Comparison of ENCODE assay signal across 11 cellular contexts in the genomic region with DNA sequence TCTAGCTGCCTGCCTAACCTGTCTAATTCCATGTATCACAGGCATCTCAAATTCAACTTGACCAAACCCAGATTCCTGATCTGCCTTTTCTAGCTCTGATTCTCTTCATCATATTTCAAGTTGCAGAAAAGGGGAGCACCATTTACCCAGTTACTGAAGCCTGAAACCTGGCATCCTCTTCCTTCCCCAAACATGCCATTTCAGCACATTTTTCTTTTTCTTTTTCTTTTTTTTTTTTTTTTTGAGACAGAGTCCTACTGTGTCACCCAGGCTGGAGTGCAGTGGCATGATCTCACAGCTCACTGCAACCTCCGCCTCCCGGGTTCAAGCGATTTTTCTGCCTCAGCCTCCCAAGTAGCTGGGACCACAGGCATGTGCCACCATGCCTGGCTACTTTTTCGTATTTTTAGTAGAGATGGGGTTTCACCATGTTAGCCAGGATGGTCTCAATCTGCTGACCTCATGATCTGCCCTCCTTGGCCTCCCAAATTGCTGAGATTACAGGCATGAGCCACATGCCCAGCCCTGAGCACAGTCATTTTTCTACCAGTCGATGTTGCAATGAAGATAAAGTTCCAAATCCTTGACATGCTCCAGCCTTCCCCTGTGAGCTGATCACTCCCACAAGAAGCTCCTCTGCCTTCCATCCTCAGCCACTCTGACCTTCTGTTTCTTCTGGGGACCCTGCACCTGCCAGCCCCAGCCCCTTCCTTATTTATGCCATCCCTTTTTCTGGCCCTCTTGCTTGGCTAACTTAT. TPM values are rescaled to one million over a fixed set of nuclear protein-coding genes. Genes with fewer than 3 reads are reported as not detected.
DNase-seq lines count a peak whose midpoint lies in the region; ATAC-seq and TF ChIP-seq lines count a peak whose summit lies in the region.
"Had no signal": no experiment of that assay in that cellular context is flagged by ENCODE, and none has a peak within 500 bp of the region (broad histone marks: within the 10 kb centered on the region; RNA-seq: fewer than 3 reads in every experiment).

No MANE protein-coding gene starts in this region.

- H2BK15ac ChIP-seq in mesenchymal stem cell (ENCODE audit: low read depth, poor library complexity, severe bottlenecking) = no peak overlapping the region

- no peaks in the 10 kb centered on the region for H3K4me1 ChIP-seq in mesenchymal stem cell (ENCODE audit: control insufficient read depth, insufficient read depth, low read depth, low read length)
- H3K4me1 ChIP-seq: stomach had no signal

- no peak overlapping the region for H3K4ac ChIP-seq in mesenchymal stem cell (ENCODE audit: low read depth in 1 of 2, low read length in 2 of 2)

- H4K91ac ChIP-seq in mesenchymal stem cell (ENCODE audit: low read length) = no peak overlapping the region

- no peak overlapping the region for H3K18ac ChIP-seq in mesenchymal stem cell (ENCODE audit: low read depth in 1 of 2, low read length in 2 of 2)

- no peak for DNase-seq in GM06990 (ENCODE audit: extremely low read depth, insufficient read length)
- DNase-seq in mesenchymal stem cell = no peak
- DNase-seq in NCI-H1930 (lab: John Stamatoyannopoulos, UW) = no peak
- DNase-seq in NCI-H748 (lab: John Stamatoyannopoulos, UW; ENCODE audit: unreplicated experiment) = no peak
- no peak for DNase-seq in NCI-H748 treated with DMSO at 0.1 percent for 48 hours (lab: John Stamatoyannopoulos, UW)
- no peak for DNase-seq in putamen (ENCODE audit: low spot score)
- DNase-seq: stomach had no signal

- no peak overlapping the region for H2BK120ac ChIP-seq in mesenchymal stem cell (ENCODE audit: low read depth, low read length)

- no peak overlapping the region for H2AK5ac ChIP-seq in mesenchymal stem cell (ENCODE audit: low read length, severe bottlenecking)

- no peak overlapping the region for H3K23ac ChIP-seq in mesenchymal stem cell (ENCODE audit: low read length in 2 of 2)

- H3K4me3 ChIP-seq in GM06990 (replicated peaks; ENCODE audit: low read depth, low read length) = peak overlapping the region; percentile 43
- H3K4me3 ChIP-seq in mesenchymal stem cell (ENCODE audit: insufficient read depth in 1 of 2, low read depth in 1 of 2, low read length in 2 of 2) = peak overlapping the region in 1 of 2 experiments; percentile 2
- H3K4me3 ChIP-seq: skin epidermis, stomach had no signal

- H3K27me3 ChIP-seq in GM06990 (replicated peaks; ENCODE audit: control insufficient read depth, insufficient read depth, low read length) = no peaks in the 10 kb centered on the region
- H3K27me3 ChIP-seq in mesenchymal stem cell (ENCODE audit: control insufficient read depth in 1 of 2, insufficient read depth in 1 of 2, low read length in 2 of 2) = no peaks in the 10 kb centered on the region
- H3K27me3 ChIP-seq: stomach had no signal

- peaks cover 2% of the 10 kb centered on the region for H3K36me3 ChIP-seq in GM06990 (ENCODE audit: control insufficient read depth, insufficient read depth, low read length)
- H3K36me3 ChIP-seq in mesenchymal stem cell (ENCODE audit: control insufficient read depth in 1 of 2, insufficient read depth in 2 of 2, low read depth in 1 of 2, low read length in 2 of 2) = peaks cover 4 to 15% of the 10 kb centered on the region in 2 experiments

- peak overlapping the region; percentile 74 for H3K4me3 Mint-ChIP-seq in activated T-helper 17 cell treated with anti-CD3 and anti-CD28 coated beads, Interleukin-2, amount 50 U/mL, for 72 hours

- TF ChIP-seq CTCF in GM06990 (IDR thresholded peaks at IDR 0.05; ENCODE audit: insufficient read depth, low read length, poor library complexity, severe bottlenecking) = no peak

- peaks cover 5% of the 10 kb centered on the region for H3K36me3 Mint-ChIP-seq in activated T-helper 17 cell treated with anti-CD3 and anti-CD28 coated beads, Interleukin-2, amount 50 U/mL, for 72 hours (ENCODE audit: low read depth)

- H3K4me1 Mint-ChIP-seq in activated T-helper 17 cell treated with anti-CD3 and anti-CD28 coated beads, Interleukin-2, amount 50 U/mL, for 72 hours = peaks cover 8% of the 10 kb centered on the region

- H3K27ac Mint-ChIP-seq in activated T-helper 17 cell treated with anti-CD3 and anti-CD28 coated beads, Interleukin-2, amount 50 U/mL, for 72 hours = peak overlapping the region; percentile 74

- no peak overlapping the region for H4K8ac ChIP-seq in mesenchymal stem cell (ENCODE audit: low read length)

- H3K27me3 Mint-ChIP-seq in activated T-helper 17 cell treated with anti-CD3 and anti-CD28 coated beads, Interleukin-2, amount 50 U/mL, for 72 hours = no peaks in the 10 kb centered on the region

- no peak overlapping the region for H2BK5ac ChIP-seq in mesenchymal stem cell (ENCODE audit: low read depth, low read length, poor library complexity, severe bottlenecking)

- no peaks in the 10 kb centered on the region for H3K79me1 ChIP-seq in mesenchymal stem cell (replicated peaks; ENCODE audit: low read length, poor library complexity, severe bottlenecking)

- no peaks in the 10 kb centered on the region for H3K9me3 ChIP-seq in mesenchymal stem cell (ENCODE audit: control insufficient read depth, low read length)
- H3K9me3 ChIP-seq: stomach had no signal

- no peaks in the 10 kb centered on the region for H3K9me3 Mint-ChIP-seq in activated T-helper 17 cell treated with anti-CD3 and anti-CD28 coated beads, Interleukin-2, amount 50 U/mL, for 72 hours

- no peak overlapping the region for H2AFZ ChIP-seq in mesenchymal stem cell (ENCODE audit: low read depth, low read length)

- no peak overlapping the region for H3K27ac ChIP-seq in mesenchymal stem cell (ENCODE audit: low read length, poor library complexity, severe bottlenecking)
- H3K27ac ChIP-seq: skin epidermis, stomach, VCaP had no signal

- H3K4me2 ChIP-seq in mesenchymal stem cell (ENCODE audit: low read length, poor library complexity, severe bottlenecking) = no peak overlapping the region

- H2BK12ac ChIP-seq in mesenchymal stem cell (ENCODE audit: low read length in 2 of 2) = no peak overlapping the region

- WGBS in mesenchymal stem cell = 85% methylated on average over 5 of the region's 5 CpGs

- H3K9ac ChIP-seq in mesenchymal stem cell (ENCODE audit: low read length) = peak overlapping the region; percentile 2

- peak; percentile 4 for ATAC-seq in HG02610 (IDR thresholded peaks at IDR 0.05; ENCODE audit: unreplicated experiment)
- ATAC-seq in activated T-helper 17 cell treated with anti-CD3 and anti-CD28 coated beads, Interleukin-2, amount 50 U/mL, for 72 hours (replicated peaks) = peak; percentile 21

- no peak overlapping the region for H3K14ac ChIP-seq in mesenchymal stem cell (ENCODE audit: low read length in 2 of 2)

RNA-seq across cellular contexts. Expression of a gene that starts 32.2 kb away (rescaled TPM):
- total RNA-seq in activated T-helper 17 cell treated with anti-CD3 and anti-CD28 coated beads, Interleukin-2, amount 50 U/mL, for 72 hours = 1 to 10 TPM; 2.9 to 3.1 TPM
- polyA plus RNA-seq in mesenchymal stem cell (2013, experiment 1 of 2) = 2.0 TPM
- polyA plus RNA-seq in mesenchymal stem cell (2013, experiment 2 of 2) = 2.2 TPM
